Comparison of ENCODE assay signal across 1 cellular context in genomic region chr10:14532473-14533251, GRCh38.
TF ChIP-seq lines count a peak whose summit lies in the region.

No MANE protein-coding gene starts in this region.

TF ChIP-seq in HepG2, 621 proteins besides CTCF, POLR2A, EP300 and RAD21 (continued from another document and continues in another):
- no peak for TF ChIP-seq E2F1 (CRISPR knock-in tag; IDR thresholded peaks at IDR 0.05)
- TF ChIP-seq ZNF576 (CRISPR knock-in tag; IDR thresholded peaks at IDR 0.05), result no peak
- TF ChIP-seq NFYC (CRISPR knock-in tag; IDR thresholded peaks at IDR 0.05), result no peak
- TF ChIP-seq SCMH1 (CRISPR knock-in tag; IDR thresholded peaks at IDR 0.05; ENCODE audit: borderline replicate concordance), result no peak
- no peak for TF ChIP-seq SMAD1 (CRISPR knock-in tag; IDR thresholded peaks at IDR 0.05; ENCODE audit: borderline replicate concordance, low read depth)
- TF ChIP-seq ZBTB4 (CRISPR knock-in tag; IDR thresholded peaks at IDR 0.05; ENCODE audit: borderline replicate concordance), result no peak
- TF ChIP-seq ZNF251 (CRISPR knock-in tag; IDR thresholded peaks at IDR 0.05), result no peak
- TF ChIP-seq IKZF1 (IDR thresholded peaks at IDR 0.05), result no peak
- TF ChIP-seq ZSCAN12 (CRISPR knock-in tag; IDR thresholded peaks at IDR 0.05), result no peak
- no peak for TF ChIP-seq HOXA7 (CRISPR knock-in tag; IDR thresholded peaks at IDR 0.05)
- no peak for TF ChIP-seq TBP (CRISPR knock-in tag; IDR thresholded peaks at IDR 0.05)
- TF ChIP-seq MATR3 (CRISPR knock-in tag; IDR thresholded peaks at IDR 0.05), result no peak
- no peak for TF ChIP-seq ZNF772 (CRISPR knock-in tag; IDR thresholded peaks at IDR 0.05)
- no peak for TF ChIP-seq ONECUT2 (CRISPR knock-in tag; IDR thresholded peaks at IDR 0.05)
- TF ChIP-seq ZNF563 (CRISPR knock-in tag; IDR thresholded peaks at IDR 0.05), result no peak
- TF ChIP-seq MLXIP (CRISPR knock-in tag; IDR thresholded peaks at IDR 0.05; ENCODE audit: borderline replicate concordance), result no peak
- no peak for TF ChIP-seq ZSCAN22 (CRISPR knock-in tag; IDR thresholded peaks at IDR 0.05)
- TF ChIP-seq SRSF1 (optimal IDR thresholded peaks at IDR 0.05; ENCODE audit: low read depth, low read length), result no peak
- no peak for TF ChIP-seq ZFP82 (CRISPR knock-in tag; IDR thresholded peaks at IDR 0.05; ENCODE audit: borderline replicate concordance)
- no peak for TF ChIP-seq GATA4 (IDR thresholded peaks at IDR 0.05; ENCODE audit: borderline replicate concordance, low read depth)
- TF ChIP-seq ZNF607 (CRISPR knock-in tag; IDR thresholded peaks at IDR 0.05; ENCODE audit: borderline replicate concordance), result no peak
- TF ChIP-seq MIER2 (CRISPR knock-in tag; IDR thresholded peaks at IDR 0.05), result peak; percentile 37; the same call in 1 of the 2 replicates
- TF ChIP-seq ZNF124 (CRISPR knock-in tag; IDR thresholded peaks at IDR 0.05), result no peak
- TF ChIP-seq CC2D1A (CRISPR knock-in tag; IDR thresholded peaks at IDR 0.05), result no peak
- TF ChIP-seq AHDC1 (CRISPR knock-in tag; IDR thresholded peaks at IDR 0.05; ENCODE audit: borderline replicate concordance), result no peak
- TF ChIP-seq ZNF780A (CRISPR knock-in tag; IDR thresholded peaks at IDR 0.05), result peak; percentile 31; the same call in 1 of the 2 replicates
- TF ChIP-seq KAT8 (CRISPR knock-in tag; IDR thresholded peaks at IDR 0.05), result no peak
- no peak for TF ChIP-seq ARNT2 (CRISPR knock-in tag; IDR thresholded peaks at IDR 0.05; ENCODE audit: low read depth)
- no peak for TF ChIP-seq HNRNPH1 (optimal IDR thresholded peaks at IDR 0.05; ENCODE audit: low read depth, low read length)
- no peak for TF ChIP-seq ZC3H13 (CRISPR knock-in tag; IDR thresholded peaks at IDR 0.05)
- TF ChIP-seq RORA (CRISPR knock-in tag; IDR thresholded peaks at IDR 0.05), result no peak
- TF ChIP-seq JARID2 (CRISPR knock-in tag; IDR thresholded peaks at IDR 0.05; ENCODE audit: insufficient replicate concordance), result no peak
- TF ChIP-seq ZNF407 (CRISPR knock-in tag; IDR thresholded peaks at IDR 0.05; ENCODE audit: not compliant biosample characterization), result no peak
- no peak for TF ChIP-seq ZNF569 (CRISPR knock-in tag; IDR thresholded peaks at IDR 0.05; ENCODE audit: borderline replicate concordance)
- TF ChIP-seq RBM22 (optimal IDR thresholded peaks at IDR 0.05; ENCODE audit: low read length), result no peak
- no peak for TF ChIP-seq ZNF235 (CRISPR knock-in tag; IDR thresholded peaks at IDR 0.05; ENCODE audit: borderline replicate concordance)
- TF ChIP-seq FOXK1 (CRISPR knock-in tag; IDR thresholded peaks at IDR 0.05; ENCODE audit: borderline replicate concordance, low read depth), result peak; percentile 91; the same call in 1 of the 2 replicates
- peak; percentile 96 for TF ChIP-seq SKIL (CRISPR knock-in tag; IDR thresholded peaks at IDR 0.05; ENCODE audit: borderline replicate concordance)
- TF ChIP-seq ZNF713 (CRISPR knock-in tag; IDR thresholded peaks at IDR 0.05), result no peak
- TF ChIP-seq ARNT (IDR thresholded peaks at IDR 0.05), result no peak
